ENCODE assay signal across 15 cellular contexts in the genomic region with DNA sequence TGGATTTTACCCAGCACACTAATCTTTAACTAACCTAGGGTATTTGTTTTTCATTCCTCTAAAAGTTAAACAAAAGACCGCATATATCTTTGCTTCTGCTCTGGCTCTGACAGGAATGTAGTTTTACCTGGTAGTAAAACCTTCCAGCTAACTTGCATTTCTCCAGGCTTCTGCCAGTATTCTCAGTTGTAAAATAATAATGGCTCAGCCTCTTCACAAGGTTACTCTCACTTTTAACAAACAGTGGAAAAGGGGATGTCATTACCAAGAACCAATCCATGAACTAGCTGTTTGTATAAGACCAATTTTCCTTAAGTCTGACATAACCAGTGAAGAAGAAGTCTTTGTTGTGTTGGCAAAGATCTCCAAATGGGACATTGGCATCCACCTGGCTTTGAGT. TPM values are rescaled to one million over a fixed set of nuclear protein-coding genes. Genes with fewer than 3 reads are reported as not detected.
A peak's percentile ranks its signal among the peaks of the same experiment; 100 is the strongest.
DNase-seq lines count a peak whose midpoint lies in the region; TF ChIP-seq lines count a peak whose summit lies in the region.
"Had no signal": no experiment of that assay in that cellular context is flagged by ENCODE, and none has a peak within 500 bp of the region (broad histone marks: within the 10 kb centered on the region; RNA-seq: fewer than 3 reads in every experiment).

No MANE protein-coding gene starts in this region.

- H3K18ac ChIP-seq in mesenchymal stem cell (ENCODE audit: low read depth in 1 of 2, low read length in 2 of 2): no peak overlapping the region

- no peak overlapping the region for H3K4me2 ChIP-seq in mammary epithelial cell (ENCODE audit: insufficient read depth, low read depth, low read length)
- H3K4me2 ChIP-seq in mesenchymal stem cell (ENCODE audit: low read length, poor library complexity, severe bottlenecking): no peak overlapping the region
- H3K4me2 ChIP-seq: A549, GM23338 had no signal

- CTCF ChIA-PET in mammary epithelial cell (lab: Charles Lee; ENCODE audit: low non-redundant PET): no interaction called here

- TF ChIP-seq CTCF in mammary epithelial cell (conservative IDR thresholded peaks at IDR 0.05 in 1 of 2, IDR thresholded peaks at IDR 0.05 in 1 of 2; ENCODE audit: extremely low read depth in 1 of 2, insufficient read depth in 1 of 2, low read depth in 1 of 2, low read length in 2 of 2): no peak

- no peaks in the 10 kb centered on the region for H3K36me3 ChIP-seq in mammary epithelial cell (ENCODE audit: insufficient read depth, low read length)
- peaks cover 57 to 99% of the 10 kb centered on the region in 2 experiments for H3K36me3 ChIP-seq in mesenchymal stem cell (ENCODE audit: control insufficient read depth in 1 of 2, insufficient read depth in 2 of 2, low read depth in 1 of 2, low read length in 2 of 2)

- H4K91ac ChIP-seq in mesenchymal stem cell (ENCODE audit: low read length): no peak overlapping the region

- no peak overlapping the region for H2AK5ac ChIP-seq in mesenchymal stem cell (ENCODE audit: low read length, severe bottlenecking)

- no peaks in the 10 kb centered on the region for H3K79me1 ChIP-seq in mesenchymal stem cell (replicated peaks; ENCODE audit: low read length, poor library complexity, severe bottlenecking)

- dilution Hi-C loops in mammary epithelial cell (cut with HindIII; ENCODE audit: low sequenced_read_pairs): no loop called here

- H4K8ac ChIP-seq in mesenchymal stem cell (ENCODE audit: low read length): no peak overlapping the region

- no TSS peak for BruUV-seq in mammary epithelial cell (replicated peaks; lab: Mats Ljungman, UMichigan)

- no peak overlapping the region for H2BK12ac ChIP-seq in mesenchymal stem cell (ENCODE audit: low read length in 2 of 2)

- H3K27me3 ChIP-seq in mammary epithelial cell (ENCODE audit: insufficient read depth, low read length) (no peaks in the 10 kb centered on the region), mesenchymal stem cell (ENCODE audit: control insufficient read depth in 1 of 2, insufficient read depth in 1 of 2, low read length in 2 of 2) (no peaks in the 10 kb centered on the region)

- no peak overlapping the region for H2BK15ac ChIP-seq in mesenchymal stem cell (ENCODE audit: low read depth, poor library complexity, severe bottlenecking)

- H3K79me2 ChIP-seq in mammary epithelial cell (ENCODE audit: insufficient read depth, low read length): no peaks in the 10 kb centered on the region

- peak; percentile 22 to 26 for DNase-seq in T47D (ENCODE audit: low read depth in 1 of 2, low spot score in 1 of 2)
- DNase-seq in mammary epithelial cell: no peak
- no peak for DNase-seq in mesenchymal stem cell
- DNase-seq in activated T-cell treated with anti-CD3 and anti-CD28 coated beads, Interleukin-2, amount 50 U/mL, for 1 hour: no peak
- DNase-seq in germinal center (ENCODE audit: low spot score): no peak
- DNase-seq in NCI-H82 treated with DMSO at 0.1 percent for 48 hours (lab: John Stamatoyannopoulos, UW; ENCODE audit: unreplicated experiment): no peak
- DNase-seq: AML-193; CD4-positive, alpha-beta T cell; GF-D8 had no signal

- H3K23ac ChIP-seq in mesenchymal stem cell (ENCODE audit: low read length in 2 of 2): no peak overlapping the region

- 67% methylated on average over 1 of the region's 1 CpG for WGBS in mammary epithelial cell (ENCODE audit: low coverage, missing lambda C conversion rate)
- WGBS in mesenchymal stem cell: 93% methylated on average over 1 of the region's 1 CpG

- H3K27ac ChIP-seq in mammary epithelial cell (ENCODE audit: insufficient read depth, low read depth, low read length) (no peak overlapping the region), mesenchymal stem cell (ENCODE audit: low read length, poor library complexity, severe bottlenecking) (no peak overlapping the region), temporal lobe (ENCODE audit: low read depth, low read length) (peak overlapping the region; percentile 90)
- H3K27ac ChIP-seq: 22Rv1, A549, C4-2B had no signal

- H3K4me1 ChIP-seq in mammary epithelial cell (ENCODE audit: insufficient read depth, low read length): peaks cover 14% of the 10 kb centered on the region
- H3K4me1 ChIP-seq in mesenchymal stem cell (ENCODE audit: control insufficient read depth, insufficient read depth, low read depth, low read length): peaks cover 4% of the 10 kb centered on the region
- H3K4me1 ChIP-seq: A549 had no signal

- in situ Hi-C loops in T47D (cut with HindIII; ENCODE audit: low pct_unique_long_range_greater_than_20kb, low sequenced_read_pairs): no loop called here
- in situ Hi-C loops in mammary epithelial cell (cut with MboI; ENCODE audit: low sequenced_read_pairs in 2 of 2): no loop called here

- no peaks in the 10 kb centered on the region for H4K20me1 ChIP-seq in mammary epithelial cell (ENCODE audit: insufficient read depth, low read length)

- no peak overlapping the region for H3K14ac ChIP-seq in mesenchymal stem cell (ENCODE audit: low read length in 2 of 2)

- no peak overlapping the region for H2BK120ac ChIP-seq in mesenchymal stem cell (ENCODE audit: low read depth, low read length)

- no peak overlapping the region for H2AFZ ChIP-seq in mammary epithelial cell (ENCODE audit: low read depth, low read length)
- no peak overlapping the region for H2AFZ ChIP-seq in mesenchymal stem cell (ENCODE audit: low read depth, low read length)
- H2AFZ ChIP-seq: GM23338 had no signal

- H2BK5ac ChIP-seq in mesenchymal stem cell (ENCODE audit: low read depth, low read length, poor library complexity, severe bottlenecking): no peak overlapping the region

- H3K9me3 ChIP-seq in mammary epithelial cell (replicated peaks; ENCODE audit: insufficient read depth, low read length) (no peaks in the 10 kb centered on the region), mesenchymal stem cell (ENCODE audit: control insufficient read depth, low read length) (peaks cover 5% of the 10 kb centered on the region)
- H3K9me3 ChIP-seq: A549, Caco-2 had no signal

- intact Hi-C loops in mammary epithelial cell (cut with micrococcal nuclease): no loop called here

- no peak overlapping the region for H3K4ac ChIP-seq in mesenchymal stem cell (ENCODE audit: low read depth in 1 of 2, low read length in 2 of 2)

- H3K9ac ChIP-seq in mammary epithelial cell (ENCODE audit: insufficient read depth, low read length) (no peak overlapping the region), mesenchymal stem cell (ENCODE audit: low read length) (peak overlapping the region; percentile 47)

- H3K4me3 ChIP-seq in mammary epithelial cell (replicated peaks in 1 of 3; ENCODE audit: insufficient read depth in 1 of 3, low read depth in 2 of 3, low read length in 3 of 3) (no peak overlapping the region), mesenchymal stem cell (ENCODE audit: insufficient read depth in 1 of 2, low read depth in 1 of 2, low read length in 2 of 2) (no peak overlapping the region)
- H3K4me3 ChIP-seq: A549, GM23338 had no signal

RNA-seq across cellular contexts. Expression of a gene that starts 10.0 kb away (rescaled TPM):
- total RNA-seq in mammary epithelial cell: 1 to 10 TPM in 1 of 2 donors, under 1 TPM in 1; 0.64 to 4.3 TPM
- 0.46 TPM for polyA plus RNA-seq in mammary epithelial cell
- 1.8 TPM for polyA minus RNA-seq in mammary epithelial cell
- polyA plus RNA-seq in mesenchymal stem cell (2013, experiment 1 of 2): 1.1 TPM
- 1.2 TPM for polyA plus RNA-seq in mesenchymal stem cell (2013, experiment 2 of 2)
- total RNA-seq in temporal lobe: 11.3 TPM
- total RNA-seq: CD4-positive, alpha-beta T cell had no signal

Comparison
In these comparisons a context has a peak if more than half of its experiments do, and no peak if none do; other contexts are left out.
1. DNase-seq: peak in T47D (2 of 2); none in mammary epithelial cell (single experiment), mesenchymal stem cell (single experiment), activated T-cell treated with anti-CD3 and anti-CD28 coated beads, Interleukin-2, amount 50 U/mL, for 1 hour (single experiment), germinal center (single experiment) and NCI-H82 treated with DMSO at 0.1 percent for 48 hours (single experiment).